ENCODE assay signal across 1 cellular context in the genomic region with DNA sequence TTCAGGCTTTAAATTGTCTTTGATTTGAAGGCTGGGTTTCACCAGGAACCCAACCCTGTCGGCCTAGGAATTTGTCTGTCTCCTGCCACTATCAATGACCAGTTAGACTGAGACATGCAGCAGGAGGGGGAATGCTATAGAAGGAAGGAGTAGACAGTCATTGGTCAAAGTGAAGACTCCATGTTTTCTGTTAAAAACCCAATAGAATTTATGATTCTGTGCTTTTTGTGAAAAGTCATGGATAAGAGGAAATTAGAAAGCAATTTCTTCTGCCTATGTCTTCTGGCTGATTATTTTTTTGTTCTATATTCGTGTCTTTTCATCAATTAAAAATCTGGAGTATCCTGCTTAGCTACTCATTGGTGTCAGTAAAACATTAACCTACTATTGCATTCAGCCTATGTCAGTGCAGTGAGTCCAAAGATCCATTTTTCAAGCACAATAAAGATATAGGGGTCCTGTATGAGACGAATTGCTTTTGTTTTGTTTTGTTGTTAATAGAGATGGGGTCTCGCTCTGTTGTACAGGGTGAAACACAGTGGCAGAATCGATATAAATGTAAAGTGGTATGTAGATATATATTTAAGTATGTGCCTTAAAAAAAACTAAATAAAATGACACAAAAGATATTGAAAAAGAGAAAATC.
TF ChIP-seq lines count a peak whose summit lies in the region.

No MANE protein-coding gene starts in this region.

TF ChIP-seq in IMR-90, 13 proteins besides CTCF, POLR2A, EP300 and RAD21 (continued from another document):
- TF ChIP-seq, protein P1, sequence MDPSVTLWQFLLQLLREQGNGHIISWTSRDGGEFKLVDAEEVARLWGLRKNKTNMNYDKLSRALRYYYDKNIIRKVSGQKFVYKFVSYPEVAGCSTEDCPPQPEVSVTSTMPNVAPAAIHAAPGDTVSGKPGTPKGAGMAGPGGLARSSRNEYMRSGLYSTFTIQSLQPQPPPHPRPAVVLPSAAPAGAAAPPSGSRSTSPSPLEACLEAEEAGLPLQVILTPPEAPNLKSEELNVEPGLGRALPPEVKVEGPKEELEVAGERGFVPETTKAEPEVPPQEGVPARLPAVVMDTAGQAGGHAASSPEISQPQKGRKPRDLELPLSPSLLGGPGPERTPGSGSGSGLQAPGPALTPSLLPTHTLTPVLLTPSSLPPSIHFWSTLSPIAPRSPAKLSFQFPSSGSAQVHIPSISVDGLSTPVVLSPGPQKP (IDR thresholded peaks at IDR 0.05; ENCODE audit: borderline replicate concordance, low read depth, low read length), result no peak
- TF ChIP-seq BHLHE40 (IDR thresholded peaks at IDR 0.05; ENCODE audit: low read depth, low read length) (no peak), NFE2L2 (IDR thresholded peaks at IDR 0.05; ENCODE audit: low read depth, low read length) (no peak), CEBPB (IDR thresholded peaks at IDR 0.05; ENCODE audit: low read depth, low read length) (no peak), RFX5 (IDR thresholded peaks at IDR 0.05; ENCODE audit: low read depth, low read length) (no peak)
